1 cellular context compared by ENCODE assay signal in the genomic region with DNA sequence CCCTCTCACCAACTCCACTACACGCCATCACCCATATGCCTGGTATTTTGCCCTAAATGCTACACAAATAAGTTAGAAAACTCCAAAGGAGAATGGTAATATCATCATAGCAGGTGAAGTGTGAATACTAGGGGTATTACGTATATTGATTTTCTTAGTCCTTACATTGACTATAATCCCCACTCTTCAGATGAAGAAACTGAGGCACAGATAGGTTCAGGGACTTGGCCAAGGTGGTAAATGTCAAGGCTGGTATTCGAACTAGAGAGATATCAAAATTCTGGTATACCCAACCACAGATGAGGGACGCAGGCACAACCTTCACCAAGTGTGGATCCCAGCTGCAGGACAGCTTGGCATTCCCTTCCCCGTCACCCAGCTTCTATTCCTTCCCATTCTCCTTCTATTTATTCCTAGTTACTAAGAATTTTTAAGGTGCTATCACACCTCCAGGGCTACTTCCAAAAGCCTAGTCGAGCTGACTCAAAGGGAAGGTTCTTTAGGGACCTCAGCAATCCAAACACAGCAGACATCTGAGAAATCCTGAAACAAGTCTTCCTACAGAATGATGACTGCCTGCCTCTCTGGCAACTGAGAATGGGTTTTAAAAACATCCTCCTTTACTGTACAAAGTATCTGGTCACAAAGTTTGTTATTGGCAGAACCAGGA.
TF ChIP-seq lines count a peak whose summit lies in the region.

No MANE protein-coding gene starts in this region.

TF ChIP-seq in HepG2, 621 proteins besides CTCF, POLR2A, EP300 and RAD21 (continued from another document and continues in another):
- TF ChIP-seq ATF4 (CRISPR knock-in tag; IDR thresholded peaks at IDR 0.05), result peak in 1 of 2 experiments; percentile 35; a peak in 1 of 4 replicates
- 0 out of 2 replicates have a peak, but pooled peaks have one; percentile 50 for TF ChIP-seq ARID2 (CRISPR knock-in tag; IDR thresholded peaks at IDR 0.05; ENCODE audit: borderline replicate concordance)
- TF ChIP-seq BHLHE40 (IDR thresholded peaks at IDR 0.05; ENCODE audit: low read length), result peak; percentile 19; the same call in 1 of the 2 replicates
- 0 out of 2 replicates have a peak, but pooled peaks have one; percentile 2 for TF ChIP-seq BORCS8-MEF2B (CRISPR knock-in tag; IDR thresholded peaks at IDR 0.05)
- TF ChIP-seq, protein P1, sequence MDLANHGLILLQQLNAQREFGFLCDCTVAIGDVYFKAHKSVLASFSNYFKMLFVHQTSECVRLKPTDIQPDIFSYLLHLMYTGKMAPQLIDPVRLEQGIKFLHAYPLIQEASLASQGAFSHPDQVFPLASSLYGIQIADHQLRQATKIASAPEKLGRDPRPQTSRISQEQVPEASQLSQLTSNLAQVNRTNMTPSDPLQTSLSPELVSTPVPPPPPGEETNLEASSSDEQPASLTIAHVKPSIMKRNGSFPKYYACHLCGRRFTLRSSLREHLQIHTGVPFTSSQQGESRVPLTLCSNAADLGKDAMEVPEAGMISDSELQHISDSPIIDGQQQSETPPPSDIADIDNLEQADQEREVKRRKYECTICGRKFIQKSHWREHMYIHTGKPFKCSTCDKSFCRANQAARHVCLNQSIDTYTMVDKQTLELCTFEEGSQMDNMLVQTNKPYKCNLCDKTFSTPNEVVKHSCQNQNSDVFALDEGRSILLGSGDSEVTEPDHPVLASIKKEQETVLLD (CRISPR knock-in tag; IDR thresholded peaks at IDR 0.05; ENCODE audit: low read depth), result 0 out of 2 replicates have a peak, but pooled peaks have one; percentile 14
- 0 out of 2 replicates have a peak, but pooled peaks have one; percentile 39 for TF ChIP-seq ZFP82 (CRISPR knock-in tag; IDR thresholded peaks at IDR 0.05; ENCODE audit: borderline replicate concordance)
- TF ChIP-seq ZBTB8A (CRISPR knock-in tag; IDR thresholded peaks at IDR 0.05; ENCODE audit: borderline replicate concordance, low read depth), result no peak
- no peak for TF ChIP-seq DNMT3B (CRISPR knock-in tag; conservative IDR thresholded peaks at IDR 0.05)
- TF ChIP-seq ZNF629 (CRISPR knock-in tag; conservative IDR thresholded peaks at IDR 0.05), result peak; percentile 63
- no peak for TF ChIP-seq PHF20 (CRISPR knock-in tag; IDR thresholded peaks at IDR 0.05)
- TF ChIP-seq ZBTB1 (CRISPR knock-in tag; IDR thresholded peaks at IDR 0.05; ENCODE audit: borderline replicate concordance), result no peak
- TF ChIP-seq MYPOP (CRISPR knock-in tag; IDR thresholded peaks at IDR 0.05), result 0 out of 2 replicates have a peak, but pooled peaks have one; percentile 19
- no peak for TF ChIP-seq ZNF263 (CRISPR knock-in tag; IDR thresholded peaks at IDR 0.05)
- no peak for TF ChIP-seq MBNL3 (CRISPR knock-in tag; conservative IDR thresholded peaks at IDR 0.05)
- peak; percentile 55; the same call in 1 of the 2 replicates for TF ChIP-seq CHD4 (IDR thresholded peaks at IDR 0.05; ENCODE audit: borderline replicate concordance, low read length)
- 0 out of 2 replicates have a peak, but pooled peaks have one; percentile 15 for TF ChIP-seq KAT7 (CRISPR knock-in tag; IDR thresholded peaks at IDR 0.05; ENCODE audit: borderline replicate concordance)
- no peak for TF ChIP-seq NFKBIZ (CRISPR knock-in tag; IDR thresholded peaks at IDR 0.05)
- TF ChIP-seq ZFP90 (CRISPR knock-in tag; IDR thresholded peaks at IDR 0.05; ENCODE audit: borderline replicate concordance), result no peak
- 0 out of 2 replicates have a peak, but pooled peaks have one; percentile 45 for TF ChIP-seq ZNF761 (CRISPR knock-in tag; conservative IDR thresholded peaks at IDR 0.05)
- TF ChIP-seq, protein P2, sequence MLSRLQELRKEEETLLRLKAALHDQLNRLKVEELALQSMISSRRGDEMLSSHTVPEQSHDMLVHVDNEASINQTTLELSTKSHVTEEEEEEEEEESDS (CRISPR knock-in tag; IDR thresholded peaks at IDR 0.05; ENCODE audit: borderline replicate concordance), result no peak
- TF ChIP-seq, protein P3, sequence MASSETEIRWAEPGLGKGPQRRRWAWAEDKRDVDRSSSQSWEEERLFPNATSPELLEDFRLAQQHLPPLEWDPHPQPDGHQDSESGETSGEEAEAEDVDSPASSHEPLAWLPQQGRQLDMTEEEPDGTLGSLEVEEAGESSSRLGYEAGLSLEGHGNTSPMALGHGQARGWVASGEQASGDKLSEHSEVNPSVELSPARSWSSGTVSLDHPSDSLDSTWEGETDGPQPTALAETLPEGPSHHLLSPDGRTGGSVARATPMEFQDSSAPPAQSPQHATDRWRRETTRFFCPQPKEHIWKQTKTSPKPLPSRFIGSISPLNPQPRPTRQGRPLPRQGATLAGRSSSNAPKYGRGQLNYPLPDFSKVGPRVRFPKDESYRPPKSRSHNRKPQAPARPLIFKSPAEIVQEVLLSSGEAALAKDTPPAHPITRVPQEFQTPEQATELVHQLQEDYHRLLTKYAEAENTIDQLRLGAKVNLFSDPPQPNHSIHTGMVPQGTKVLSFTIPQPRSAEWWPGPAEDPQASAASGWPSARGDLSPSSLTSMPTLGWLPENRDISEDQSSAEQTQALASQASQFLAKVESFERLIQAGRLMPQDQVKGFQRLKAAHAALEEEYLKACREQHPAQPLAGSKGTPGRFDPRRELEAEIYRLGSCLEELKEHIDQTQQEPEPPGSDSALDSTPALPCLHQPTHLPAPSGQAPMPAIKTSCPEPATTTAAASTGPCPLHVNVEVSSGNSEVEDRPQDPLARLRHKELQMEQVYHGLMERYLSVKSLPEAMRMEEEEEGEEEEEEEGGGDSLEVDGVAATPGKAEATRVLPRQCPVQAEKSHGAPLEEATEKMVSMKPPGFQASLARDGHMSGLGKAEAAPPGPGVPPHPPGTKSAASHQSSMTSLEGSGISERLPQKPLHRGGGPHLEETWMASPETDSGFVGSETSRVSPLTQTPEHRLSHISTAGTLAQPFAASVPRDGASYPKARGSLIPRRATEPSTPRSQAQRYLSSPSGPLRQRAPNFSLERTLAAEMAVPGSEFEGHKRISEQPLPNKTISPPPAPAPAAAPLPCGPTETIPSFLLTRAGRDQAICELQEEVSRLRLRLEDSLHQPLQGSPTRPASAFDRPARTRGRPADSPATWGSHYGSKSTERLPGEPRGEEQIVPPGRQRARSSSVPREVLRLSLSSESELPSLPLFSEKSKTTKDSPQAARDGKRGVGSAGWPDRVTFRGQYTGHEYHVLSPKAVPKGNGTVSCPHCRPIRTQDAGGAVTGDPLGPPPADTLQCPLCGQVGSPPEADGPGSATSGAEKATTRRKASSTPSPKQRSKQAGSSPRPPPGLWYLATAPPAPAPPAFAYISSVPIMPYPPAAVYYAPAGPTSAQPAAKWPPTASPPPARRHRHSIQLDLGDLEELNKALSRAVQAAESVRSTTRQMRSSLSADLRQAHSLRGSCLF (CRISPR knock-in tag; IDR thresholded peaks at IDR 0.05; ENCODE audit: borderline replicate concordance), result no peak
- TF ChIP-seq HOXA7 (CRISPR knock-in tag; IDR thresholded peaks at IDR 0.05), result no peak
- TF ChIP-seq ZSCAN20 (CRISPR knock-in tag; IDR thresholded peaks at IDR 0.05; ENCODE audit: borderline replicate concordance), result no peak
- TF ChIP-seq ZNF670 (CRISPR knock-in tag; IDR thresholded peaks at IDR 0.05; ENCODE audit: borderline replicate concordance), result 0 out of 2 replicates have a peak, but pooled peaks have one; percentile 53
- TF ChIP-seq, protein P4, sequence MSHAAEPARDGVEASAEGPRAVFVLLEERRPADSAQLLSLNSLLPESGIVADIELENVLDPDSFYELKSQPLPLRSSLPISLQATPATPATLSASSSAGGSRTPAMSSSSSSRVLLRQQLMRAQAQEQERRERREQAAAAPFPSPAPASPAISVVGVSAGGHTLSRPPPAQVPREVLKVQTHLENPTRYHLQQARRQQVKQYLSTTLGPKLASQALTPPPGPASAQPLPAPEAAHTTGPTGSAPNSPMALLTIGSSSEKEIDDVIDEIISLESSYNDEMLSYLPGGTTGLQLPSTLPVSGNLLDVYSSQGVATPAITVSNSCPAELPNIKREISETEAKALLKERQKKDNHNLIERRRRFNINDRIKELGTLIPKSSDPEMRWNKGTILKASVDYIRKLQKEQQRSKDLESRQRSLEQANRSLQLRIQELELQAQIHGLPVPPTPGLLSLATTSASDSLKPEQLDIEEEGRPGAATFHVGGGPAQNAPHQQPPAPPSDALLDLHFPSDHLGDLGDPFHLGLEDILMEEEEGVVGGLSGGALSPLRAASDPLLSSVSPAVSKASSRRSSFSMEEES (CRISPR knock-in tag; IDR thresholded peaks at IDR 0.05), result no peak
- TF ChIP-seq RBFOX2 (IDR thresholded peaks at IDR 0.05; ENCODE audit: low read depth, low read length), result peak; percentile 54
- 0 out of 2 replicates have a peak, but pooled peaks have one; percentile 48 for TF ChIP-seq MYNN (CRISPR knock-in tag; IDR thresholded peaks at IDR 0.05; ENCODE audit: low read depth)
- peak in 1 of 2 experiments; percentile 64; a peak in 2 of 4 replicates for TF ChIP-seq NR2F1 (CRISPR knock-in tag; IDR thresholded peaks at IDR 0.05)
- TF ChIP-seq FOXM1 (CRISPR knock-in tag; IDR thresholded peaks at IDR 0.05), result no peak
- TF ChIP-seq EZH2 (conservative IDR thresholded peaks at IDR 0.05; ENCODE audit: low read depth, low read length), result no peak
- TF ChIP-seq MBD4 (IDR thresholded peaks at IDR 0.05; ENCODE audit: borderline replicate concordance, low read length), result peak; percentile 80; the same call in 1 of the 2 replicates
- no peak for TF ChIP-seq ZNF563 (CRISPR knock-in tag; IDR thresholded peaks at IDR 0.05)
- TF ChIP-seq, protein P5, sequence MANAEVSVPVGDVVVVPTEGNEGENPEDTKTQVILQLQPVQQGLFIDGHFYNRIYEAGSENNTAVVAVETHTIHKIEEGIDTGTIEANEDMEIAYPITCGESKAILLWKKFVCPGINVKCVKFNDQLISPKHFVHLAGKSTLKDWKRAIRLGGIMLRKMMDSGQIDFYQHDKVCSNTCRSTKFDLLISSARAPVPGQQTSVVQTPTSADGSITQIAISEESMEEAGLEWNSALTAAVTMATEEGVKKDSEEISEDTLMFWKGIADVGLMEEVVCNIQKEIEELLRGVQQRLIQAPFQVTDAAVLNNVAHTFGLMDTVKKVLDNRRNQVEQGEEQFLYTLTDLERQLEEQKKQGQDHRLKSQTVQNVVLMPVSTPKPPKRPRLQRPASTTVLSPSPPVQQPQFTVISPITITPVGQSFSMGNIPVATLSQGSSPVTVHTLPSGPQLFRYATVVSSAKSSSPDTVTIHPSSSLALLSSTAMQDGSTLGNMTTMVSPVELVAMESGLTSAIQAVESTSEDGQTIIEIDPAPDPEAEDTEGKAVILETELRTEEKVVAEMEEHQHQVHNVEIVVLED (CRISPR knock-in tag; IDR thresholded peaks at IDR 0.05; ENCODE audit: borderline replicate concordance), result 0 out of 2 replicates have a peak, but pooled peaks have one; percentile 30
- 0 out of 2 replicates have a peak, but pooled peaks have one; percentile 18 for TF ChIP-seq ZNF709 (CRISPR knock-in tag; IDR thresholded peaks at IDR 0.05)
- TF ChIP-seq CSRNP2 (CRISPR knock-in tag; conservative IDR thresholded peaks at IDR 0.05; ENCODE audit: low read depth), result no peak
- TF ChIP-seq BCL3 (CRISPR knock-in tag; IDR thresholded peaks at IDR 0.05), result no peak
- TF ChIP-seq HNRNPL (IDR thresholded peaks at IDR 0.05; ENCODE audit: low read depth, low read length), result 0 out of 2 replicates have a peak, but pooled peaks have one; percentile 20
- 0 out of 2 replicates have a peak, but pooled peaks have one; percentile 40 for TF ChIP-seq TGIF2 (CRISPR knock-in tag; IDR thresholded peaks at IDR 0.05)
- peak; percentile 16; the same call in 1 of the 2 replicates for TF ChIP-seq ONECUT2 (CRISPR knock-in tag; IDR thresholded peaks at IDR 0.05)
- peak; percentile 41; the same call in 1 of the 2 replicates for TF ChIP-seq ZSCAN29 (CRISPR knock-in tag; conservative IDR thresholded peaks at IDR 0.05)
- no peak for TF ChIP-seq ZNF749 (CRISPR knock-in tag; IDR thresholded peaks at IDR 0.05; ENCODE audit: borderline replicate concordance)
- TF ChIP-seq ZNF83 (CRISPR knock-in tag; IDR thresholded peaks at IDR 0.05; ENCODE audit: borderline replicate concordance), result no peak
